ENCODE assay signal across 18 cellular contexts in the genomic region with DNA sequence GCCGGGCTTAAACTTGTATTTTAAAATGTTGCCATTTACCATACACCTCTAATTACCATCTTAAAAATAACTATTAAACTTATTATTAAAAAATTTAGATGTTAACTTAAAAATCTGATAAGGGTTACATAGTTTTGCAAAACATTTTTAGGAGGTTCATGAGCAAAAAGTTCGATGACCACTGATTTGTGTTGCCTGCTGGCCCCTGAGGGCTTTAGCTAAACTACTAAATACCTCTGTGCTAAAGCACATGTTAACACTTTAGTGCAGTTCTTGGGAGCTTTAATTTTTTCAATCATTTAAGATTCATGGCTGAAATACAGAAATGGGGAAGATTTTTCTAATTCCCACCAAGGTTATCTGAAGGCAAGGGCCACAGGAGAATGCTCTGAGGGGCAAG.
DNase-seq lines count a peak whose midpoint lies in the region; ATAC-seq, FAIRE-seq and TF ChIP-seq lines count a peak whose summit lies in the region.
"Had no signal": no experiment of that assay in that cellular context is flagged by ENCODE, and none has a peak within 500 bp of the region (broad histone marks: within the 10 kb centered on the region; RNA-seq: fewer than 3 reads in every experiment).

No MANE protein-coding gene starts in this region.

- no peaks in the 10 kb centered on the region for H3K9me3 Mint-ChIP-seq in activated naive CD8-positive, alpha-beta T cell treated with anti-CD3 and anti-CD28 coated beads for 36 hours
- H3K9me3 Mint-ChIP-seq in CD4-positive, alpha-beta T cell, result no peaks in the 10 kb centered on the region
- H3K9me3 Mint-ChIP-seq: CD8-positive, alpha-beta T cell; HFFc6 had no signal

- no peak for FAIRE-seq in keratinocyte (lab: Jason Lieb, UNC)
- no peak for FAIRE-seq in HTR-8/SVneo (lab: Jason Lieb, UNC)
- FAIRE-seq: A549, G401.6, GM12892 had no signal

- no peak overlapping the region for H3K9ac ChIP-seq in Karpas-422 (ENCODE audit: low read length)
- H3K9ac ChIP-seq in keratinocyte (ENCODE audit: control insufficient read depth, extremely low read depth, insufficient read depth, low read length), result no peak overlapping the region

- no peaks in the 10 kb centered on the region for H3K27me3 Mint-ChIP-seq in activated naive CD8-positive, alpha-beta T cell treated with anti-CD3 and anti-CD28 coated beads for 36 hours
- H3K27me3 Mint-ChIP-seq in CD4-positive, alpha-beta T cell, result no peaks in the 10 kb centered on the region

- H3K4me1 Mint-ChIP-seq in activated naive CD8-positive, alpha-beta T cell treated with anti-CD3 and anti-CD28 coated beads for 36 hours, result peaks cover 10% of the 10 kb centered on the region
- H3K4me1 Mint-ChIP-seq in CD4-positive, alpha-beta T cell (ENCODE audit: low read depth), result peaks cover 29% of the 10 kb centered on the region

- DNase-seq in Karpas-422, result no peak
- DNase-seq in keratinocyte (ENCODE audit: low read depth, low spot score), result no peak
- no peak for DNase-seq in activated naive CD8-positive, alpha-beta T cell treated with anti-CD3 and anti-CD28 coated beads for 36 hours
- no peak for DNase-seq in HTR-8/SVneo (ENCODE audit: insufficient read length, low spot score)
- no peak for DNase-seq in CD4-positive, alpha-beta T cell
- DNase-seq: 8988T; C1 segment of cervical spinal cord; Caco-2; CD8-positive, alpha-beta T cell; DMS153; DND-41; GOT3; HFFc6 had no signal

- ATAC-seq in CD4-positive, alpha-beta T cell (ENCODE audit: poor library complexity), result no peak
- ATAC-seq: A549; CD8-positive, alpha-beta T cell had no signal

- no peak for TF ChIP-seq CTCF in keratinocyte (optimal IDR thresholded peaks at IDR 0.05 in 1 of 3, IDR thresholded peaks at IDR 0.05 in 1 of 3, conservative IDR thresholded peaks at IDR 0.05 in 1 of 3; ENCODE audit: extremely low read depth in 1 of 3, insufficient read depth in 2 of 3, low read length in 3 of 3)
- TF ChIP-seq CTCF in CD4-positive, alpha-beta T cell (IDR thresholded peaks at IDR 0.05), result no peak

- H4K20me1 ChIP-seq in Karpas-422 (ENCODE audit: insufficient read depth, low read depth, low read length) (no peaks in the 10 kb centered on the region), keratinocyte (ENCODE audit: control insufficient read depth, extremely low read depth, insufficient read depth, low read length) (no peaks in the 10 kb centered on the region)

- POLR2A ChIA-PET in CD4-positive, alpha-beta T cell (lab: Charles Lee), result no interaction called here

- CTCF ChIA-PET in CD4-positive, alpha-beta T cell (lab: Charles Lee), result no interaction called here

- H3K27me3 ChIP-seq in ACC112 (ENCODE audit: insufficient read depth, low read length) (no peaks in the 10 kb centered on the region), Karpas-422 (ENCODE audit: low read length) (no peaks in the 10 kb centered on the region), keratinocyte (ENCODE audit: control insufficient read depth, extremely low read depth, insufficient read depth, low read length) (no peaks in the 10 kb centered on the region)
- no peaks in the 10 kb centered on the region for H3K27me3 ChIP-seq in CD4-positive, alpha-beta T cell (ENCODE audit: control insufficient read depth, insufficient read depth, low read length)

- no peak overlapping the region for H3K27ac Mint-ChIP-seq in activated naive CD8-positive, alpha-beta T cell treated with anti-CD3 and anti-CD28 coated beads for 36 hours
- no peak overlapping the region for H3K27ac Mint-ChIP-seq in CD4-positive, alpha-beta T cell
- H3K27ac Mint-ChIP-seq: CD8-positive, alpha-beta T cell; HFFc6 had no signal

- H2AFZ ChIP-seq in ACC112 (ENCODE audit: low read length, unreplicated experiment) (peak overlapping the region; percentile 13), Karpas-422 (ENCODE audit: low read length) (peak overlapping the region; percentile 78), keratinocyte (ENCODE audit: control insufficient read depth, low read length) (peak overlapping the region; percentile 54)

- no peak overlapping the region for H3K4me3 Mint-ChIP-seq in activated naive CD8-positive, alpha-beta T cell treated with anti-CD3 and anti-CD28 coated beads for 36 hours
- no peak overlapping the region for H3K4me3 Mint-ChIP-seq in CD4-positive, alpha-beta T cell
- H3K4me3 Mint-ChIP-seq: CD8-positive, alpha-beta T cell; HFFc6 had no signal

- no peak overlapping the region for H3K4me2 ChIP-seq in Karpas-422 (ENCODE audit: low read depth, low read length, poor library complexity, severe bottlenecking)
- no peak overlapping the region for H3K4me2 ChIP-seq in keratinocyte (ENCODE audit: control insufficient read depth, extremely low read depth, insufficient read depth, low read depth, low read length)
- H3K4me2 ChIP-seq: A549 had no signal

- H3K27ac ChIP-seq in ACC112 (ENCODE audit: low read depth, low read length), result no peak overlapping the region
- no peak overlapping the region for H3K27ac ChIP-seq in Karpas-422 (ENCODE audit: low read length)
- H3K27ac ChIP-seq in keratinocyte (ENCODE audit: control insufficient read depth, insufficient read depth, low read length), result no peak overlapping the region
- H3K27ac ChIP-seq in CD4-positive, alpha-beta T cell (ENCODE audit: low read depth, low read length), result no peak overlapping the region
- H3K27ac ChIP-seq: A549 had no signal

- dilution Hi-C loops in keratinocyte (cut with MboI; ENCODE audit: extremely low pct_ligation_motif_present, low sequenced_read_pairs), result no loop called here

- no peaks in the 10 kb centered on the region for H3K9me1 ChIP-seq in keratinocyte (ENCODE audit: control insufficient read depth, extremely low read depth, insufficient read depth, low read length)

- H3K36me3 Mint-ChIP-seq in activated naive CD8-positive, alpha-beta T cell treated with anti-CD3 and anti-CD28 coated beads for 36 hours, result no peaks in the 10 kb centered on the region
- H3K36me3 Mint-ChIP-seq in CD4-positive, alpha-beta T cell (ENCODE audit: low read depth), result no peaks in the 10 kb centered on the region
- H3K36me3 Mint-ChIP-seq: CD8-positive, alpha-beta T cell had no signal

- intact Hi-C loops in CD4-positive, alpha-beta T cell (cut with DNase I, micrococcal nuclease), result no loop called here

- no peaks in the 10 kb centered on the region for H3K36me3 ChIP-seq in ACC112 (ENCODE audit: insufficient read depth, low read length)
- no peaks in the 10 kb centered on the region for H3K36me3 ChIP-seq in Karpas-422 (ENCODE audit: insufficient read depth, low read length)
- no peaks in the 10 kb centered on the region for H3K36me3 ChIP-seq in keratinocyte (ENCODE audit: control insufficient read depth in 2 of 2, extremely low read depth in 1 of 2, insufficient read depth in 2 of 2, low read length in 2 of 2)
- H3K36me3 ChIP-seq: HAP-1 had no signal

- H3K79me2 ChIP-seq in ACC112 (ENCODE audit: control insufficient read depth, insufficient read depth, low read length, unreplicated experiment), result no peaks in the 10 kb centered on the region
- H3K79me2 ChIP-seq in Karpas-422 (ENCODE audit: low read length), result no peaks in the 10 kb centered on the region
- H3K79me2 ChIP-seq in keratinocyte (ENCODE audit: control insufficient read depth, insufficient read depth, low read length), result no peaks in the 10 kb centered on the region

- H3K4me1 ChIP-seq in ACC112 (ENCODE audit: control insufficient read depth, insufficient read depth, low read length, unreplicated experiment) (peaks cover 13% of the 10 kb centered on the region), Karpas-422 (ENCODE audit: low read length) (peaks cover 21% of the 10 kb centered on the region), keratinocyte (ENCODE audit: control insufficient read depth, extremely low read depth, insufficient read depth, low read length) (no peaks in the 10 kb centered on the region)
- H3K4me1 ChIP-seq: Caco-2 had no signal

- H3K4me3 ChIP-seq in ACC112 (ENCODE audit: low read depth, low read length) (no peak overlapping the region), Karpas-422 (ENCODE audit: low read length) (no peak overlapping the region), keratinocyte (ENCODE audit: control insufficient read depth in 2 of 3, extremely low read depth in 1 of 3, insufficient read depth in 2 of 3, low read depth in 1 of 3, low read length in 3 of 3) (no peak overlapping the region)
- H3K4me3 ChIP-seq: A549, HAP-1 had no signal

- no peaks in the 10 kb centered on the region for H3K9me3 ChIP-seq in Karpas-422 (ENCODE audit: low read length)
- no peaks in the 10 kb centered on the region for H3K9me3 ChIP-seq in keratinocyte (ENCODE audit: control insufficient read depth, low read depth, low read length)
- H3K9me3 ChIP-seq in CD4-positive, alpha-beta T cell (ENCODE audit: control insufficient read depth, low read length), result no peaks in the 10 kb centered on the region
- H3K9me3 ChIP-seq: A549, Caco-2, HAP-1 had no signal

- no peaks in the 10 kb centered on the region for H3K9me2 ChIP-seq in Karpas-422 (replicated peaks; ENCODE audit: insufficient read depth, low read length)

Comparison
In these comparisons a context has a peak if more than half of its experiments do, and no peak if none do; other contexts are left out.
1. H2AFZ ChIP-seq: peak in every context shown above with its lines; median percentile 78 in Karpas-422; 54 in keratinocyte; 13 in ACC112.